In genomic region chr5:39503148-39503547, GRCh38 we compare ENCODE assay signal across 17 cellular contexts.
DNase-seq lines count a peak whose midpoint lies in the region; ATAC-seq and TF ChIP-seq lines count a peak whose summit lies in the region.
"Had no signal": no experiment of that assay in that cellular context is flagged by ENCODE, and none has a peak within 500 bp of the region (broad histone marks: within the 10 kb centered on the region; RNA-seq: fewer than 3 reads in every experiment).

No MANE protein-coding gene starts in this region.

- CTCF ChIA-PET in RWPE1 (lab: Yijun Ruan, JAX): interaction anchor here (1.2 kb wide), 1 partner anchor 286 kb away, joined by 3 read pairs; no protein-coding TSS in a partner anchor

- intact Hi-C loops in adrenal gland (cut with DNase I): no loop called here
- intact Hi-C loops in left ventricle myocardium inferior (cut with micrococcal nuclease): no loop called here
- intact Hi-C loops in sigmoid colon (cut with DNase I): no loop called here

- no peaks in the 10 kb centered on the region for H3K36me3 Mint-ChIP-seq in naive thymus-derived CD8-positive, alpha-beta T cell
- H3K36me3 Mint-ChIP-seq: brain; stimulated activated memory B cell treated with anti-CD40 and anti-IgM and Interleukin-4, amounts not matched to agents 10 μg/mL and 1 μg/mL and 100 μg/mL, for 72 hours had no signal

- WGBS in adrenal gland, 4 donors: 37 to 59% (median 55%) methylated on average over 1 of the region's 1 CpG
- WGBS in sigmoid colon, 2 donors: 60 to 80% methylated on average over 1 of the region's 1 CpG

- H3K9me3 ChIP-seq in adrenal gland (replicated peaks in 1 of 3) (no peaks in the 10 kb centered on the region), left ventricle myocardium inferior (replicated peaks) (no peaks in the 10 kb centered on the region), sigmoid colon (no peaks in the 10 kb centered on the region)
- H3K9me3 ChIP-seq: BLaER1 treated with 17β-estradiol and CSF1 and Interleukin-3, amounts not matched to agents 10 nM and 100 nM; prostate gland had no signal

- H3K4me1 ChIP-seq in adrenal gland (replicated peaks in 1 of 2): peaks cover 20 to 35% of the 10 kb centered on the region in 2 donors
- peaks cover 17% of the 10 kb centered on the region for H3K4me1 ChIP-seq in left ventricle myocardium inferior
- peaks cover 0 to 20% (median 10%) of the 10 kb centered on the region in 4 donors for H3K4me1 ChIP-seq in sigmoid colon
- H3K4me1 ChIP-seq: prostate gland had no signal

- H3K4me3 ChIP-seq in adrenal gland (no peak overlapping the region), left ventricle myocardium inferior (no peak overlapping the region), sigmoid colon (no peak overlapping the region)
- H3K4me3 ChIP-seq: BLaER1 treated with 17β-estradiol and CSF1 and Interleukin-3, amounts not matched to agents 10 nM and 100 nM; prostate gland had no signal

- no peak for TF ChIP-seq EP300 in sigmoid colon (IDR thresholded peaks at IDR 0.05)

- H3K9me3 Mint-ChIP-seq in naive thymus-derived CD8-positive, alpha-beta T cell: no peaks in the 10 kb centered on the region
- H3K9me3 Mint-ChIP-seq: brain; stimulated activated memory B cell treated with anti-CD40 and anti-IgM and Interleukin-4, amounts not matched to agents 10 μg/mL and 1 μg/mL and 100 μg/mL, for 72 hours had no signal

- H3K27me3 Mint-ChIP-seq in naive thymus-derived CD8-positive, alpha-beta T cell: peaks cover 15 to 30% (median 20%) of the 10 kb centered on the region in 5 donors

- H3K27me3 ChIP-seq in adrenal gland (no peaks in the 10 kb centered on the region), left ventricle myocardium inferior (ENCODE audit: low read depth) (no peaks in the 10 kb centered on the region), sigmoid colon (no peaks in the 10 kb centered on the region)
- H3K27me3 ChIP-seq: BLaER1 treated with 17β-estradiol and CSF1 and Interleukin-3, amounts not matched to agents 10 nM and 100 nM had no signal

- POLR2A ChIA-PET in naive thymus-derived CD8-positive, alpha-beta T cell (lab: Charles Lee): no interaction called here
- POLR2A ChIA-PET in RWPE1 (lab: Yijun Ruan, JAX; ENCODE audit: low non-redundant PET): no interaction called here

- TF ChIP-seq POLR2A in adrenal gland (IDR thresholded peaks at IDR 0.05): no peak
- TF ChIP-seq POLR2A in sigmoid colon (IDR thresholded peaks at IDR 0.05): no peak

- no peak overlapping the region for H3K4me3 Mint-ChIP-seq in naive thymus-derived CD8-positive, alpha-beta T cell
- H3K4me3 Mint-ChIP-seq: brain; stimulated activated memory B cell treated with anti-CD40 and anti-IgM and Interleukin-4, amounts not matched to agents 10 μg/mL and 1 μg/mL and 100 μg/mL, for 72 hours; T-helper 17 cell had no signal

- H3K36me3 ChIP-seq in adrenal gland (replicated peaks in 1 of 2) (no peaks in the 10 kb centered on the region), left ventricle myocardium inferior (no peaks in the 10 kb centered on the region), sigmoid colon (no peaks in the 10 kb centered on the region)
- H3K36me3 ChIP-seq: BLaER1 treated with 17β-estradiol and CSF1 and Interleukin-3, amounts not matched to agents 10 nM and 100 nM; prostate gland had no signal

- TF ChIP-seq CTCF in adrenal gland (IDR thresholded peaks at IDR 0.05): no peak
- no peak for TF ChIP-seq CTCF in left ventricle myocardium inferior (IDR thresholded peaks at IDR 0.05; ENCODE audit: borderline replicate concordance)
- no peak for TF ChIP-seq CTCF in sigmoid colon (IDR thresholded peaks at IDR 0.05)
- no peak for TF ChIP-seq CTCF in RWPE1 (conservative IDR thresholded peaks at IDR 0.05; ENCODE audit: low read depth)

- H3K27ac Mint-ChIP-seq in naive thymus-derived CD8-positive, alpha-beta T cell: no peak overlapping the region
- H3K27ac Mint-ChIP-seq: stimulated activated memory B cell treated with anti-CD40 and anti-IgM and Interleukin-4, amounts not matched to agents 10 μg/mL and 1 μg/mL and 100 μg/mL, for 72 hours; T-helper 17 cell had no signal

- H3K4me1 Mint-ChIP-seq in naive thymus-derived CD8-positive, alpha-beta T cell: no peaks in the 10 kb centered on the region
- H3K4me1 Mint-ChIP-seq: stimulated activated memory B cell treated with anti-CD40 and anti-IgM and Interleukin-4, amounts not matched to agents 10 μg/mL and 1 μg/mL and 100 μg/mL, for 72 hours had no signal

- H3K27ac ChIP-seq in adrenal gland (peak overlapping the region in 2 of 5 donors; percentile 26 to 43), left ventricle myocardium inferior (replicated peaks) (peak overlapping the region; percentile 71), sigmoid colon (peak overlapping the region; percentile 55 to 62 (median 56)), RWPE1 (no peak overlapping the region)
- H3K27ac ChIP-seq: BLaER1 treated with 17β-estradiol and CSF1 and Interleukin-3, amounts not matched to agents 10 nM and 100 nM; prostate gland had no signal

- peak; percentile 51 for DNase-seq in GM04504 (ENCODE audit: low read depth)
- peak in 4 of 7 donors; percentile 36 to 67 (median 51) for DNase-seq in adrenal gland
- no peak for DNase-seq in left ventricle myocardium inferior
- peak; percentile 88 for DNase-seq in sigmoid colon
- DNase-seq in DMS53 treated with DMSO at 0.1 percent for 48 hours (lab: John Stamatoyannopoulos, UW; ENCODE audit: unreplicated experiment): no peak
- no peak for DNase-seq in inferior parietal cortex (ENCODE audit: extremely low spot score)
- DNase-seq in naive thymus-derived CD8-positive, alpha-beta T cell: no peak
- no peak for DNase-seq in RWPE1 (ENCODE audit: low spot score)
- DNase-seq: EL; GOT3; hypothalamus; stimulated activated CD4-positive, alpha-beta T cell treated with anti-CD3 and anti-CD28 coated beads, Interleukin-2, amount 100 ng/mL, for 48 hours; T-helper 17 cell had no signal

- ATAC-seq in naive thymus-derived CD8-positive, alpha-beta T cell: no peak
- ATAC-seq: stimulated activated memory B cell treated with anti-CD40 and anti-IgM and Interleukin-4, amounts not matched to agents 10 μg/mL and 1 μg/mL and 100 μg/mL, for 72 hours; T-helper 17 cell had no signal

Comparison
In these comparisons a context has a peak if more than half of its experiments do, and no peak if none do; other contexts are left out.
1. DNase-seq: peak in GM04504 (single experiment), adrenal gland (4 of 7) and sigmoid colon (single experiment); none in left ventricle myocardium inferior (single experiment), DMS53 treated with DMSO at 0.1 percent for 48 hours (single experiment), inferior parietal cortex (single experiment), naive thymus-derived CD8-positive, alpha-beta T cell (0 of 10) and RWPE1 (single experiment).